ENCODE assay signal across 22 cellular contexts in the genomic region with DNA sequence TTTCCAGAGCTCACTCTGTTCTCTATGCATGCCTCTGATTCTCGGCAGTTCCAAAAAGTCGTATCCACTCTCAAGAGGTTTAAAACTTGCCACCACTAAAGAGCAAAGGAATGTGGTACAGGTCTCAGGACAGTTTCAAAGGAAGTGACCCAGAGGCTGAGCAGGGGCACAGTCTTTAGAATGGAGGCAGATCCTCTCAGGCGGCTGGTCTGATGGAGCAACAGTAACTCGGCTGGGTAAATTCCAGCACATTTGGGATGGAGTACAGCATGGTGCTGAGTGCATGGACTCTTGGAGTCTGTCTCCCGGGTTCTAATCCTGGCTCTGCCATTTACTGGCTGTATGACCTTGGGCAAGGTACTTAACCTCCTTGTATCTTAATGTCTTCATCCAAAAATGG.
"Had no signal": no experiment of that assay in that cellular context is flagged by ENCODE, and none has a peak within 500 bp of the region (broad histone marks: within the 10 kb centered on the region; RNA-seq: fewer than 3 reads in every experiment).

No MANE protein-coding gene starts in this region.

- H3K27me3 ChIP-seq: vagina had no signal

- H3K4me1 ChIP-seq: lower lobe of right lung, vagina had no signal

- H3K4me2 ChIP-seq: hepatocyte had no signal

- H2AFZ ChIP-seq: hepatocyte had no signal

- H3K27me3 Mint-ChIP-seq: stimulated activated naive CD8-positive, alpha-beta T cell treated with anti-CD3 and anti-CD28 coated beads, Interleukin-15, Interleukin-2, amounts not matched to agents 100 ng/mL and 50 ng/mL, for 24 hours; T-cell had no signal

- H3K4me3 ChIP-seq: hepatocyte, lower lobe of right lung, psoas muscle, vagina had no signal

- ATAC-seq: activated CD4-positive, CD25-positive, alpha-beta regulatory T cell treated with anti-CD3 and anti-CD28 coated beads, Interleukin-2, amount 50 U/mL, for 24 hours; activated naive CD4-positive, alpha-beta T cell treated with anti-CD3 and anti-CD28 coated beads, Interleukin-2, amount 50 U/mL, for 72 hours; lower lobe of right lung; psoas muscle; right cardiac atrium; T-cell had no signal

- H3K9me3 Mint-ChIP-seq: activated CD4-positive, alpha-beta T cell treated with anti-CD3 and anti-CD28 coated beads, Interleukin-2, amount 10 ng/mL, durations not matched to agents 7 days and 5 days; activated naive CD4-positive, alpha-beta T cell treated with anti-CD3 and anti-CD28 coated beads, Interleukin-2, amount 50 U/mL, for 72 hours; activated T-helper 1 cell treated with anti-CD3 and anti-CD28 coated beads, Interleukin-12 subunit alpha, Interleukin-12 subunit beta, Interleukin-2, Interleukin-4 antibody, amounts not matched to agents 30 ng/mL and 10 ng/mL and 1 ng/mL, durations not matched to agents 14 hours and 24 hours and 36 hours; brain; endodermal cell; stimulated activated naive CD8-positive, alpha-beta T cell treated with anti-CD3 and anti-CD28 coated beads, Interleukin-15, Interleukin-2, amounts not matched to agents 100 ng/mL and 50 ng/mL, for 24 hours; T-cell had no signal

- H3K27ac Mint-ChIP-seq: activated CD4-positive, alpha-beta T cell treated with anti-CD3 and anti-CD28 coated beads, Interleukin-2, amount 10 ng/mL, durations not matched to agents 7 days and 5 days; activated naive CD4-positive, alpha-beta T cell treated with anti-CD3 and anti-CD28 coated beads, Interleukin-2, amount 50 U/mL, for 72 hours; activated T-helper 1 cell treated with anti-CD3 and anti-CD28 coated beads, Interleukin-12 subunit alpha, Interleukin-12 subunit beta, Interleukin-2, Interleukin-4 antibody, amounts not matched to agents 30 ng/mL and 10 ng/mL and 1 ng/mL, durations not matched to agents 14 hours and 24 hours and 36 hours; brain; endodermal cell; T-cell had no signal

- H3K4me3 Mint-ChIP-seq: activated CD4-positive, alpha-beta T cell treated with anti-CD3 and anti-CD28 coated beads, Interleukin-2, amount 10 ng/mL, durations not matched to agents 7 days and 5 days; activated T-helper 1 cell treated with anti-CD3 and anti-CD28 coated beads, Interleukin-12 subunit alpha, Interleukin-12 subunit beta, Interleukin-2, Interleukin-4 antibody, amounts not matched to agents 30 ng/mL and 10 ng/mL and 1 ng/mL, durations not matched to agents 14 hours and 24 hours and 36 hours; brain; endodermal cell; stimulated activated naive CD8-positive, alpha-beta T cell treated with anti-CD3 and anti-CD28 coated beads, Interleukin-15, Interleukin-2, amounts not matched to agents 100 ng/mL and 50 ng/mL, for 24 hours; T-cell had no signal

- H3K27ac ChIP-seq: epithelial cell of prostate, hepatocyte, lower lobe of right lung, psoas muscle, vagina had no signal

- H3K9me3 ChIP-seq: lower lobe of right lung, psoas muscle, vagina had no signal

- H3K79me2 ChIP-seq: hepatocyte had no signal

- H3K36me3 ChIP-seq: lower lobe of right lung, vagina had no signal

- H3K36me3 Mint-ChIP-seq: activated naive CD4-positive, alpha-beta T cell treated with anti-CD3 and anti-CD28 coated beads, Interleukin-2, amount 50 U/mL, for 72 hours; brain; T-cell had no signal

- DNase-seq: activated CD4-positive, alpha-beta T cell treated with anti-CD3 and anti-CD28 coated beads, Interleukin-2, amount 10 ng/mL, durations not matched to agents 7 days and 5 days; activated gamma-delta T cell treated with Interleukin-2 at 50 U/mL for 16 hours; amniotic stem cell; central memory CD4-positive, alpha-beta T cell; endodermal cell; foreskin fibroblast; islet precursor cell; lower lobe of right lung; midbrain; psoas muscle; right cardiac atrium; stimulated activated CD4-positive, alpha-beta T cell treated with anti-CD3 and anti-CD28 coated beads, Interleukin-2, amount 100 ng/mL, for 24 hours; T-cell; trophoblast cell had no signal
